ENCODE assay signal across 8 cellular contexts in genomic region chr11:47185305-47186075, GRCh38. TPM values are rescaled to one million over a fixed set of nuclear protein-coding genes. Genes with fewer than 3 reads are reported as not detected.
DNase-seq lines count a peak whose midpoint lies in the region; ATAC-seq, FAIRE-seq and TF ChIP-seq lines count a peak whose summit lies in the region.

No MANE protein-coding gene starts in this region.

- H3K36me3 ChIP-seq in Loucy (ENCODE audit: insufficient read depth, low read length) (no peaks in the 10 kb centered on the region), GM12878 (ENCODE audit: control insufficient read depth in 2 of 2, insufficient read depth in 2 of 2, low read length in 1 of 2) (no peaks in the 10 kb centered on the region), iPS-18a (ENCODE audit: control insufficient read depth, low read depth, low read length) (no peaks in the 10 kb centered on the region), skeletal muscle tissue (ENCODE audit: control insufficient read depth in 3 of 3, insufficient read depth in 3 of 3, low read length in 3 of 3) (peaks cover 10 to 23% (median 10%) of the 10 kb centered on the region in 3 donors)

- BruUV-seq in GM12878 (replicated peaks; lab: Mats Ljungman, UMichigan) = no TSS peak

- CTCF ChIA-PET in GM12878 (lab: Yijun Ruan, JAX) = interaction anchor here (0.9 kb wide), 2 partner anchors 74 to 227 kb away, joined by 3 to 4 read pairs; no protein-coding TSS in a partner anchor

- in situ Hi-C loops in GM12878 (cut with MboI) = no loop called here

- peaks cover 12% of the 10 kb centered on the region for H3K4me1 ChIP-seq in Loucy (ENCODE audit: insufficient read depth, low read length, poor library complexity, severe bottlenecking)
- H3K4me1 ChIP-seq in GM12878 (ENCODE audit: control insufficient read depth, insufficient read depth, low read length) = peaks cover 11% of the 10 kb centered on the region
- peaks cover 13% of the 10 kb centered on the region for H3K4me1 ChIP-seq in iPS-18a (ENCODE audit: control insufficient read depth, low read depth, low read length)
- H3K4me1 ChIP-seq in skeletal muscle tissue (ENCODE audit: control insufficient read depth in 3 of 3, insufficient read depth in 3 of 3, low read length in 3 of 3) = peaks cover 58 to 75% (median 60%) of the 10 kb centered on the region in 3 donors

- peak overlapping the region; percentile 48 for H3K4me3 ChIP-seq in GM12875 (ENCODE audit: low read depth, low read length)
- peak overlapping the region; percentile 79 for H3K4me3 ChIP-seq in Loucy (ENCODE audit: low read length, poor library complexity, severe bottlenecking)
- peak overlapping the region; percentile 61; the same call in 1 of the 2 replicates for H3K4me3 ChIP-seq in GM12878
- peak overlapping the region; percentile 73 for H3K4me3 ChIP-seq in iPS-18a (ENCODE audit: low read length)
- H3K4me3 ChIP-seq in skeletal muscle tissue (ENCODE audit: low read length in 3 of 3) = peak overlapping the region; percentile 81 to 94 (median 82)

- no peak for TF ChIP-seq POLR2A in GM12878 (IDR thresholded peaks at IDR 0.05; ENCODE audit: low read depth, low read length)

- DNase-seq in GM12878 (ENCODE audit: low read depth, low spot score) (no peak), H4 (ENCODE audit: low spot score) (no peak)

- ATAC-seq in GM12878 (no peak; the same call in 2 of the 3 replicates), HG02938 (IDR thresholded peaks at IDR 0.05; ENCODE audit: unreplicated experiment) (no peak), HG02973 (IDR thresholded peaks at IDR 0.05; ENCODE audit: unreplicated experiment) (no peak)

- no peak for TF ChIP-seq RAD21 in GM12878 (IDR thresholded peaks at IDR 0.05; ENCODE audit: insufficient read depth, low read depth, low read length)

- RAD21 ChIA-PET in GM12878 (lab: Charles Lee; ENCODE audit: unreplicated experiment) = no interaction called here

- H3K4me2 ChIP-seq in Loucy (ENCODE audit: low read depth, low read length, poor library complexity, severe bottlenecking) (peak overlapping the region; percentile 89), GM12878 (ENCODE audit: control insufficient read depth, insufficient read depth) (peak overlapping the region; percentile 94)

- SMC1A ChIA-PET in GM12878 (lab: Charles Lee; ENCODE audit: uncharacterized antibody, unreplicated experiment) = interaction anchor here (1.9 kb wide), 1 partner anchor 29 kb away, joined by 5 read pairs; the partner anchor contains the start of gene DDB2

- no peak for TF ChIP-seq EP300 in GM12878 (IDR thresholded peaks at IDR 0.05; ENCODE audit: borderline replicate concordance in 1 of 2, control insufficient read depth in 1 of 2, low read depth in 2 of 2, low read length in 2 of 2)

- H3K9ac ChIP-seq in Loucy (ENCODE audit: low read depth, low read length, poor library complexity, severe bottlenecking) (peak overlapping the region; percentile 71), GM12878 (ENCODE audit: control insufficient read depth, insufficient read depth, low read length) (no peak overlapping the region; the same call in 1 of the 2 replicates), iPS-18a (ENCODE audit: low read length) (peak overlapping the region; percentile 85), skeletal muscle tissue (ENCODE audit: low read depth in 1 of 3, low read length in 3 of 3) (peak overlapping the region; percentile 81 to 100 (median 97))

- FAIRE-seq in GM12878 (lab: Jason Lieb, UNC) = no peak

- H3K27me3 ChIP-seq in Loucy (ENCODE audit: insufficient read depth, low read length, poor library complexity, severe bottlenecking) (peaks cover 15% of the 10 kb centered on the region), GM12878 (replicated peaks in 1 of 2; ENCODE audit: control insufficient read depth in 2 of 2, insufficient read depth in 2 of 2, low read length in 1 of 2) (peaks cover 0 to 13% of the 10 kb centered on the region in 2 experiments; a peak in 3 of 4 replicates), iPS-18a (ENCODE audit: control insufficient read depth, insufficient read depth, low read length) (peaks cover 31% of the 10 kb centered on the region), skeletal muscle tissue (ENCODE audit: control insufficient read depth in 3 of 3, insufficient read depth in 3 of 3, low read length in 3 of 3) (no peaks in the 10 kb centered on the region)

- peak overlapping the region; percentile 84; the same call in 1 of the 2 replicates for H2AFZ ChIP-seq in Loucy (ENCODE audit: low read length)
- H2AFZ ChIP-seq in GM12878 (ENCODE audit: control insufficient read depth, low read depth, low read length) = peak overlapping the region; percentile 65

- H4K20me1 ChIP-seq in Loucy (ENCODE audit: insufficient read depth, low read length, poor library complexity, severe bottlenecking) (no peaks in the 10 kb centered on the region), GM12878 (ENCODE audit: control insufficient read depth, insufficient read depth) (no peaks in the 10 kb centered on the region)

- 25% methylated on average over 38 of the region's 50 CpGs for WGBS in GM12878 (ENCODE audit: insufficient coverage, insufficient replicate concordance, low lambda C conversion rate, missing lambda C conversion rate)

- POLR2A ChIA-PET in GM12878 (lab: Charles Lee) = interaction anchor here (0.7 to 0.9 kb wide), 2 partner anchors 63 to 74 kb away, joined by 3 read pairs; partner anchors contain the start of gene ACP2

- no peaks in the 10 kb centered on the region for H3F3A ChIP-seq in Loucy (ENCODE audit: low read depth)

- TF ChIP-seq CTCF in GM12875 (IDR thresholded peaks at IDR 0.05; ENCODE audit: borderline replicate concordance, insufficient read depth, low read depth, low read length) (no peak), Loucy (conservative IDR thresholded peaks at IDR 0.05; ENCODE audit: low read length) (no peak), GM12878 (IDR thresholded peaks at IDR 0.05 in 2 of 3, conservative IDR thresholded peaks at IDR 0.05 in 1 of 3; ENCODE audit: control insufficient read depth in 2 of 3, extremely low read depth in 1 of 3, insufficient read depth in 1 of 3, low read depth in 3 of 3, low read length in 3 of 3) (no peak)

- no peak overlapping the region for H3K27ac ChIP-seq in GM12878 (ENCODE audit: control insufficient read depth, insufficient read depth)
- H3K27ac ChIP-seq in iPS-18a (ENCODE audit: low read length) = peak overlapping the region; percentile 79
- H3K27ac ChIP-seq in skeletal muscle tissue (ENCODE audit: low read depth, low read length) = peak overlapping the region; percentile 99

- H3K9me2 ChIP-seq in Loucy (replicated peaks; ENCODE audit: low read depth, low read length) = no peaks in the 10 kb centered on the region

- intact Hi-C loops in GM12878 (cut with micrococcal nuclease; ENCODE audit: unreplicated experiment) = no loop called here

- no peaks in the 10 kb centered on the region for H3K9me3 ChIP-seq in Loucy (ENCODE audit: insufficient read depth, low read depth, low read length)
- H3K9me3 ChIP-seq in GM12878 (replicated peaks; ENCODE audit: control insufficient read depth, insufficient read depth, low read length) = no peaks in the 10 kb centered on the region
- no peaks in the 10 kb centered on the region for H3K9me3 ChIP-seq in iPS-18a (ENCODE audit: control insufficient read depth, low read depth, low read length)
- no peaks in the 10 kb centered on the region for H3K9me3 ChIP-seq in skeletal muscle tissue (ENCODE audit: control insufficient read depth in 3 of 3, low read length in 3 of 3)

- no peaks in the 10 kb centered on the region for H3K79me2 ChIP-seq in Loucy (ENCODE audit: insufficient read depth, low read length)
- no peaks in the 10 kb centered on the region for H3K79me2 ChIP-seq in GM12878 (ENCODE audit: control insufficient read depth, insufficient read depth, low read length)

RNA-seq across cellular contexts. Expression of gene PACSIN3, which starts 0.7 kb away (rescaled TPM):
- total RNA-seq in GM12878 (2013; cell fraction: nucleolus; rRNA removed) = 0.34 and 0.84 TPM in 2 replicates
- total RNA-seq in GM12878 (2014; rRNA removed) (0.23 and 0.60 TPM in 2 replicates), GM12878 (2014; rRNA removed; fragmentation: Illumina TruSeq; extraction: Trizol) (0.22 and 0.55 TPM in 2 replicates), GM12878 (2021) (0.43 and 0.82 TPM in 2 replicates), skeletal muscle tissue (127 TPM)
- polyA plus RNA-seq in GM12878 (2011; ENCODE audit: low read depth) = 0.18 TPM
- polyA plus RNA-seq in GM12878 (2011; rRNA removed) (0.12 and 0.16 TPM in 2 replicates), GM12878 (2014; fragmentation: Illumina TruSeq; extraction: Trizol) (0.18 TPM in 1 of 2 replicates, not detected in the other), GM12878 (2014; fragmentation: Nextera tagmentation; extraction: Ambion mirVana) (under 1 TPM in 1 of 2 experiments, not detected in 1; 0.05 TPM), GM12878 (2014; rRNA removed) (0.38 and 0.60 TPM in 2 replicates), GM12878 (2016; fragmentation: Nextera tagmentation; extraction: Ambion mirVana) (under 1 TPM; 0.09 to 0.55 TPM)
- polyA plus RNA-seq in GM12878 (2011; cell fraction: cytosol; rRNA removed) = 0.15 and 0.20 TPM in 2 replicates
- 0.16 and 0.22 TPM in 2 replicates for polyA plus RNA-seq in GM12878 (2011; cell fraction: nucleus; rRNA removed)
- polyA plus RNA-seq in GM12878 (2012) = 0.83 and 0.86 TPM in 2 replicates
- polyA minus RNA-seq in GM12878 (2011; rRNA and poly(A)+ RNA removed) = 0.21 TPM in 1 of 2 replicates, not detected in the other
- polyA minus RNA-seq in GM12878 (2011; cell fraction: cytosol; rRNA and poly(A)+ RNA removed) = 4.0 and 4.9 TPM in 2 replicates
- polyA minus RNA-seq in GM12878 (2011; cell fraction: nucleus; rRNA and poly(A)+ RNA removed) = 0.85 and 1.3 TPM in 2 replicates
- total RNA-seq in H4 (2014; rRNA removed; shearing (Covaris generic)) = 11.3 and 16.4 TPM in 2 replicates

RNA-seq across cellular contexts. Expression of gene ARFGAP2, which starts 8.8 kb away (rescaled TPM):
- 293 and 339 TPM in 2 replicates for total RNA-seq in GM12878 (2013; cell fraction: nucleolus; rRNA removed)
- 77.6 and 82.8 TPM in 2 replicates for total RNA-seq in GM12878 (2014; rRNA removed)
- total RNA-seq in GM12878 (2014; rRNA removed; fragmentation: Illumina TruSeq; extraction: Trizol) = 59.7 and 64.4 TPM in 2 replicates
- 75.7 and 79.0 TPM in 2 replicates for total RNA-seq in GM12878 (2021)
- 108 TPM for polyA plus RNA-seq in GM12878 (2011; ENCODE audit: low read depth)
- 45.9 and 59.3 TPM in 2 replicates for polyA plus RNA-seq in GM12878 (2011; rRNA removed)
- polyA plus RNA-seq in GM12878 (2011; cell fraction: cytosol; rRNA removed) = 114 and 122 TPM in 2 replicates
- polyA plus RNA-seq in GM12878 (2011; cell fraction: nucleus; rRNA removed) = 108 and 146 TPM in 2 replicates
- polyA plus RNA-seq in GM12878 (2012) = 45.1 and 63.9 TPM in 2 replicates
- polyA plus RNA-seq in GM12878 (2014; fragmentation: Illumina TruSeq; extraction: Trizol) = 64.5 and 100 TPM in 2 replicates
- polyA plus RNA-seq in GM12878 (2014; fragmentation: Nextera tagmentation; extraction: Ambion mirVana) = 10 to 100 TPM; 20.9 to 25.0 TPM
- 72.8 and 75.4 TPM in 2 replicates for polyA plus RNA-seq in GM12878 (2014; rRNA removed)
- polyA plus RNA-seq in GM12878 (2016; fragmentation: Nextera tagmentation; extraction: Ambion mirVana) = 10 to 100 TPM; 79.2 to 91.4 TPM
- polyA minus RNA-seq in GM12878 (2011; rRNA and poly(A)+ RNA removed) = 83.6 and 138 TPM in 2 replicates
- polyA minus RNA-seq in GM12878 (2011; cell fraction: cytosol; rRNA and poly(A)+ RNA removed) = 20.4 and 24.9 TPM in 2 replicates
- polyA minus RNA-seq in GM12878 (2011; cell fraction: nucleus; rRNA and poly(A)+ RNA removed) = 70.6 and 134 TPM in 2 replicates
- 105 TPM for total RNA-seq in skeletal muscle tissue
- total RNA-seq in H4 (2014; rRNA removed; shearing (Covaris generic)) = 81.8 and 97.4 TPM in 2 replicates

RNA-seq across cellular contexts. Expression of gene DDB2, which starts 29.3 kb away (rescaled TPM):
- 320 and 324 TPM in 2 replicates for total RNA-seq in GM12878 (2013; cell fraction: nucleolus; rRNA removed)
- total RNA-seq in GM12878 (2014; rRNA removed) (114 and 121 TPM in 2 replicates), GM12878 (2014; rRNA removed; fragmentation: Illumina TruSeq; extraction: Trizol) (109 and 112 TPM in 2 replicates), GM12878 (2021) (105 and 116 TPM in 2 replicates), skeletal muscle tissue (7.8 TPM)
- polyA plus RNA-seq in GM12878 (2011; ENCODE audit: low read depth) = 126 TPM
- polyA plus RNA-seq in GM12878 (2011; rRNA removed) (168 and 187 TPM in 2 replicates), GM12878 (2014; fragmentation: Illumina TruSeq; extraction: Trizol) (110 and 118 TPM in 2 replicates), GM12878 (2014; fragmentation: Nextera tagmentation; extraction: Ambion mirVana) (100 to 1,000 TPM in 1 of 2 experiments, 10 to 100 TPM in 1; 94.2 to 127 TPM), GM12878 (2014; rRNA removed) (134 and 151 TPM in 2 replicates), GM12878 (2016; fragmentation: Nextera tagmentation; extraction: Ambion mirVana) (100 to 1,000 TPM; 155 to 157 TPM)
- 192 and 212 TPM in 2 replicates for polyA plus RNA-seq in GM12878 (2011; cell fraction: cytosol; rRNA removed)
- polyA plus RNA-seq in GM12878 (2011; cell fraction: nucleus; rRNA removed) = 381 and 470 TPM in 2 replicates
- 107 and 126 TPM in 2 replicates for polyA plus RNA-seq in GM12878 (2012)
- 105 and 157 TPM in 2 replicates for polyA minus RNA-seq in GM12878 (2011; rRNA and poly(A)+ RNA removed)
- polyA minus RNA-seq in GM12878 (2011; cell fraction: cytosol; rRNA and poly(A)+ RNA removed) = 40.4 and 42.6 TPM in 2 replicates
- polyA minus RNA-seq in GM12878 (2011; cell fraction: nucleus; rRNA and poly(A)+ RNA removed) = 99.4 and 119 TPM in 2 replicates
- 41.4 and 43.0 TPM in 2 replicates for total RNA-seq in H4 (2014; rRNA removed; shearing (Covaris generic))
